In the genomic region with DNA sequence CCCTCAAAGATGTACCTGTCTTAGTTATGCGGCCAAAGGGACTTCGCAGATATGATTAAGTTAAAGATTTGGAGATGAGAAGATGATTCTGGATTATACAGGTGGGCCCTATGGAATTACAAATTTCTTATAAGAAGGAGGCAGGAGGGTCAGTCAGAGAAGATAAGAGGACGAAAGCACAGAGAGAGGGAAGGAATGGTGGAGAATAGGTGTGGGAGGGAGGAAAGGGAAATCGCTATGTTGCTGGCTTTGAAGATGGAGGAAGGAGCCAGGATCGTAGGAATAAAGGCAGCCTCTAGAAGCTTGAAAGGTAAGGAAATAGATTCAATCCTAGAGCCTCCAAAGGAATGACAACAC, we compare ENCODE assay signal across 10 cellular contexts. TPM values are rescaled to one million over a fixed set of nuclear protein-coding genes. Genes with fewer than 3 reads are reported as not detected.
DNase-seq lines count a peak whose midpoint lies in the region; ATAC-seq and TF ChIP-seq lines count a peak whose summit lies in the region.
"Had no signal": no experiment of that assay in that cellular context is flagged by ENCODE, and none has a peak within 500 bp of the region (broad histone marks: within the 10 kb centered on the region; RNA-seq: fewer than 3 reads in every experiment).

No MANE protein-coding gene starts in this region.

- H3K9ac ChIP-seq in rectal smooth muscle tissue (ENCODE audit: low read length) = no peak overlapping the region

- no peak for ATAC-seq in Panc1

- H3K27ac ChIP-seq in Panc1 (ENCODE audit: low read length) (peak overlapping the region; percentile 98), esophagus muscularis mucosa (replicated peaks in 1 of 4) (peak overlapping the region in 3 of 4 donors; percentile 95 to 99 (median 98)), rectal smooth muscle tissue (ENCODE audit: low read depth, low read length) (peak overlapping the region; percentile 99)

- TF ChIP-seq CTCF in GM12864 (IDR thresholded peaks at IDR 0.05; ENCODE audit: low read depth, low read length, missing control alignments) (no peak), Panc1 (IDR thresholded peaks at IDR 0.05) (no peak), esophagus muscularis mucosa (IDR thresholded peaks at IDR 0.05) (no peak)

- no peak for TF ChIP-seq EP300 in esophagus muscularis mucosa (IDR thresholded peaks at IDR 0.05)

- intact Hi-C loops in Panc1 (cut with micrococcal nuclease; ENCODE audit: unreplicated experiment) (no loop called here), esophagus muscularis mucosa (cut with DNase I) (loop anchor here (5.0 to 10.0 kb wide), 2 partner anchors 91 to 284 kb away; partner anchors contain the start of gene DSE)

- no peak for DNase-seq in GM12864 (ENCODE audit: low read depth)
- DNase-seq in Panc1 (ENCODE audit: low read depth, low spot score) = no peak
- DNase-seq in esophagus muscularis mucosa (ENCODE audit: extremely low spot score) = no peak
- no peak for DNase-seq in occipital lobe (lab: John Stamatoyannopoulos, UW)
- no peak for DNase-seq in effector CD4-positive, alpha-beta T cell
- no peak for DNase-seq in retina
- DNase-seq in NCI-H226 = no peak
- DNase-seq: central memory CD4-positive, alpha-beta T cell; stimulated activated CD4-positive, alpha-beta T cell treated with anti-CD3 and anti-CD28 coated beads, Interleukin-4, amount 100 ng/mL, for 1 hour had no signal

- H3K4me3 ChIP-seq in GM12864 (ENCODE audit: low read depth, low read length) = peak overlapping the region; percentile 90
- peak overlapping the region; percentile 91 to 92 for H3K4me3 ChIP-seq in Panc1 (ENCODE audit: low read depth in 2 of 2, low read length in 2 of 2)
- peak overlapping the region in 1 of 4 donors; percentile 78 for H3K4me3 ChIP-seq in esophagus muscularis mucosa
- H3K4me3 ChIP-seq in rectal smooth muscle tissue (ENCODE audit: low read length) = no peak overlapping the region

- WGBS in esophagus muscularis mucosa = 89% methylated on average over 5 of the region's 5 CpGs

- H3K9me3 ChIP-seq in Panc1 (ENCODE audit: control insufficient read depth, insufficient read depth, low read depth, low read length) = no peaks in the 10 kb centered on the region
- H3K9me3 ChIP-seq in esophagus muscularis mucosa = no peaks in the 10 kb centered on the region

- CTCF ChIA-PET in Panc1 (lab: Charles Lee) = interaction anchor here (2.5 kb wide), 1 partner anchor 13 kb away, joined by 8 read pairs; no protein-coding TSS in a partner anchor

- in situ Hi-C loops in Panc1 (cut with HindIII; ENCODE audit: low pct_unique_long_range_greater_than_20kb, low sequenced_read_pairs) = no loop called here

- POLR2A ChIA-PET in Panc1 (lab: Charles Lee) = no interaction called here

- BruUV-seq in Panc1 (replicated peaks; lab: Mats Ljungman, UMichigan) = no TSS peak

- H3K36me3 ChIP-seq in Panc1 (ENCODE audit: control insufficient read depth, insufficient read depth, low read length) (peaks cover 8% of the 10 kb centered on the region), esophagus muscularis mucosa (peaks cover 0 to 6% (median 0%) of the 10 kb centered on the region in 4 donors), rectal smooth muscle tissue (ENCODE audit: control insufficient read depth, insufficient read depth, low read length) (peaks cover 4% of the 10 kb centered on the region)

- no peak for TF ChIP-seq POLR2A in esophagus muscularis mucosa (IDR thresholded peaks at IDR 0.05; ENCODE audit: low read depth)

- H3K27me3 ChIP-seq in Panc1 (ENCODE audit: control insufficient read depth, insufficient read depth, low read length) (no peaks in the 10 kb centered on the region), esophagus muscularis mucosa (no peaks in the 10 kb centered on the region), rectal smooth muscle tissue (ENCODE audit: control insufficient read depth, insufficient read depth, low read length) (no peaks in the 10 kb centered on the region)

- H3K4me1 ChIP-seq in Panc1 (ENCODE audit: control insufficient read depth, insufficient read depth, low read length) (peaks cover 25% of the 10 kb centered on the region), esophagus muscularis mucosa (peaks cover 27 to 40% (median 36%) of the 10 kb centered on the region in 4 donors), rectal smooth muscle tissue (ENCODE audit: control insufficient read depth, insufficient read depth, low read length) (peaks cover 13% of the 10 kb centered on the region)

RNA-seq across cellular contexts. Expression of gene TSPYL1, which starts 1.2 kb away (rescaled TPM):
- total RNA-seq in Panc1 (2021; ENCODE audit: unreplicated experiment) (103 TPM), esophagus muscularis mucosa (100 to 1,000 TPM in 1 of 4 donors, 10 to 100 TPM in 3; 67.7 to 113 (median 92.5) TPM), occipital lobe (205 TPM)
- polyA plus RNA-seq in Panc1 (2012; ENCODE audit: insufficient read length) = 56.1 TPM

RNA-seq across cellular contexts. Expression of gene TSPYL4, which starts 27.1 kb away (rescaled TPM):
- total RNA-seq in Panc1 (2021; ENCODE audit: unreplicated experiment) (7.6 TPM), esophagus muscularis mucosa (10 to 100 TPM; 14.4 to 22.8 (median 18.4) TPM), occipital lobe (70.2 TPM)
- polyA plus RNA-seq in Panc1 (2012; ENCODE audit: insufficient read length) = 3.7 TPM
